ENCODE assay signal across 18 cellular contexts in the genomic region with DNA sequence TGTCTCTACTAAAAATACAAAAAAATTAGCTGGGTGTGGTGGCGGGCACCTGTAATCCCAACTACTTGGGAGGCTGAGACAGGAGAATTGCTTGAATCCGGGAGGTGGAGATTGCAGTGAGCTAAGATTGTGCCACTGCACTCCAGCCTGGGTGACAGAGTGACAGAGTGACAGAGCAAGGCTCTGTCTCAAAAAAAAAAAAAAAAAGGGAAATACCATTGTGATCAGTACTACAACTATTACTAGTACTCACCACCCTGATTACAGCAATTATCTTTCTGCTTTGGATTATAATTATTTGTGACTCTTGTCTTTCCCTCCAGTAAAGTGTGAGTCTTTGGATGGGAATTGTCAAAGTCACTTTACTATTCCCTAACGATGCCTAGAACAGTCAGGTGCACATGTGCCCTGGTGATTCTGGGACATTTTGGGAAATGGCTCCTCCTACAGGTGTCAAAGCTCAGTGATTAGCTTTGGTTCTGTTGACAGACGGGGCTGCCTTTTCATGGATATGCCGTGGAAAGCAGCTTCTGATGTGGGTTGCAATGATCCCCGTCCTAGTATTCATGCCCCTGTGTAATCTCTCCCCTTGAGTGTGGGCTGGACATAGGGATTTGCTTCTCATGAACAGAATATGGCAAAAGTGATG. TPM values are rescaled to one million over a fixed set of nuclear protein-coding genes. Genes with fewer than 3 reads are reported as not detected.
DNase-seq lines count a peak whose midpoint lies in the region; ATAC-seq and TF ChIP-seq lines count a peak whose summit lies in the region.
"Had no signal": no experiment of that assay in that cellular context is flagged by ENCODE, and none has a peak within 500 bp of the region (broad histone marks: within the 10 kb centered on the region; RNA-seq: fewer than 3 reads in every experiment).

No MANE protein-coding gene starts in this region.

- no peaks in the 10 kb centered on the region for H3K9me3 ChIP-seq in HEK293 (ENCODE audit: control insufficient read depth, insufficient read depth, low read depth, low read length)
- H3K9me3 ChIP-seq: left lung, upper lobe of left lung had no signal

- H4K8ac ChIP-seq in mesendoderm (ENCODE audit: low read depth, low read length), result no peak overlapping the region

- DNase-seq in DMS53 (lab: John Stamatoyannopoulos, UW) (peak; percentile 19), DMS53 treated with DMSO at 0.1 percent for 48 hours (lab: John Stamatoyannopoulos, UW; ENCODE audit: unreplicated experiment) (no peak), WTC11 (ENCODE audit: low spot score) (no peak), mesendoderm (peak; percentile 25), pons (ENCODE audit: low spot score) (no peak), foreskin fibroblast (no peak)
- DNase-seq: activated CD8-positive, alpha-beta memory T cell treated with anti-CD3 and anti-CD28 coated beads for 24 hours; activated naive CD8-positive, alpha-beta T cell treated with anti-CD3 and anti-CD28 coated beads, Interleukin-2, amount 10 ng/mL, durations not matched to agents 7 days and 5 days; left lung; NCI-H1105 treated with DMSO at 0.1 percent for 48 hours; NCI-H748 treated with DMSO at 0.1 percent for 48 hours; stimulated activated CD4-positive, alpha-beta T cell treated with anti-CD3 and anti-CD28 coated beads, Interleukin-12 subunit alpha, Interleukin-12 subunit beta, amount 100 ng/mL, for 4 hours; upper lobe of left lung had no signal

- H3K36me3 Mint-ChIP-seq in WTC11, result no peaks in the 10 kb centered on the region
- H3K36me3 Mint-ChIP-seq: activated naive CD8-positive, alpha-beta T cell treated with anti-CD3 and anti-CD28 coated beads, Interleukin-2, amount 10 ng/mL, durations not matched to agents 7 days and 5 days had no signal

- H3K4me1 Mint-ChIP-seq in WTC11, result no peaks in the 10 kb centered on the region
- H3K4me1 Mint-ChIP-seq: neural crest cell had no signal

- no peak overlapping the region for H3K9ac ChIP-seq in mesendoderm (ENCODE audit: low read length)

- no peak overlapping the region for H3K18ac ChIP-seq in mesendoderm (ENCODE audit: low read length)

- H3K27ac Mint-ChIP-seq in WTC11, result no peak overlapping the region
- H3K27ac Mint-ChIP-seq: activated naive CD8-positive, alpha-beta T cell treated with anti-CD3 and anti-CD28 coated beads, Interleukin-2, amount 10 ng/mL, durations not matched to agents 7 days and 5 days had no signal

- H3K4me2 ChIP-seq in mesendoderm (ENCODE audit: low read length), result no peak overlapping the region

- no peak overlapping the region for H2BK15ac ChIP-seq in mesendoderm (replicated peaks; ENCODE audit: low read depth)

- no peak overlapping the region for H3K23ac ChIP-seq in mesendoderm (ENCODE audit: low read length)

- no peaks in the 10 kb centered on the region for H3K79me2 ChIP-seq in mesendoderm (ENCODE audit: control insufficient read depth, insufficient read depth, low read length)

- H4K5ac ChIP-seq in mesendoderm (ENCODE audit: low read length), result no peak overlapping the region

- WGBS in mesendoderm (ENCODE audit: extremely low coverage, insufficient coverage, low lambda C conversion rate), result no CpG with 5 or more reads among the region's 6 CpGs

- peak; percentile 86 for ATAC-seq in WTC11
- ATAC-seq in GM21390 (IDR thresholded peaks at IDR 0.05; ENCODE audit: unreplicated experiment), result no peak
- ATAC-seq: left lung had no signal

- no peak overlapping the region for H2AK5ac ChIP-seq in mesendoderm (ENCODE audit: low read length)

- H3K4me3 ChIP-seq in HEK293 (ENCODE audit: low read depth, low read length), result no peak overlapping the region
- no peak overlapping the region for H3K4me3 ChIP-seq in mesendoderm (ENCODE audit: low read length)
- H3K4me3 ChIP-seq in foreskin fibroblast (ENCODE audit: low read depth in 1 of 2, low read length in 2 of 2), result no peak overlapping the region
- H3K4me3 ChIP-seq: left lung, upper lobe of left lung had no signal

- no peaks in the 10 kb centered on the region for H3K27me3 ChIP-seq in mesendoderm (ENCODE audit: insufficient read depth, low read length, poor library complexity)
- H3K27me3 ChIP-seq: upper lobe of left lung had no signal

- H3K4ac ChIP-seq in mesendoderm (ENCODE audit: low read depth, low read length), result no peak overlapping the region

- no peak overlapping the region for H2BK120ac ChIP-seq in mesendoderm (ENCODE audit: low read depth, low read length)

- H3K27ac ChIP-seq in HEK293 (ENCODE audit: extremely low read depth, low read depth, low read length) (no peak overlapping the region), mesendoderm (ENCODE audit: low read depth, low read length) (no peak overlapping the region)
- H3K27ac ChIP-seq: HL-60, left lung, upper lobe of left lung had no signal

- no peaks in the 10 kb centered on the region for H3K27me3 Mint-ChIP-seq in WTC11 (ENCODE audit: low read depth)

- POLR2A ChIA-PET in HEK293 (lab: Yijun Ruan, JAX), result no interaction called here
- POLR2A ChIA-PET in WTC11 (lab: Charles Lee), result interaction anchor here (0.7 kb wide), 1 partner anchor 124 kb away, joined by 3 read pairs; no protein-coding TSS in a partner anchor

- CTCF ChIA-PET in HEK293 (lab: Yijun Ruan, JAX) (interaction anchor here (0.6 to 1.7 kb wide), 11 partner anchors 15 to 1020 kb away, joined by 3 to 7 read pairs (median 4); no protein-coding TSS in a partner anchor), WTC11 (lab: Charles Lee) (interaction anchor here (0.8 to 3.6 kb wide), 14 partner anchors 13 to 271 kb away, joined by 3 to 27 read pairs (median 4); no protein-coding TSS in a partner anchor)

- no peak overlapping the region for H3K56ac ChIP-seq in mesendoderm (ENCODE audit: low read length)

- H3K4me3 Mint-ChIP-seq in WTC11, result no peak overlapping the region
- H3K4me3 Mint-ChIP-seq: activated naive CD8-positive, alpha-beta T cell treated with anti-CD3 and anti-CD28 coated beads, Interleukin-2, amount 10 ng/mL, durations not matched to agents 7 days and 5 days; neural crest cell had no signal

- TF ChIP-seq CTCF in HEK293 (tag by site-specific recombination; IDR thresholded peaks at IDR 0.05) (no peak), WTC11 (IDR thresholded peaks at IDR 0.05) (0 out of 2 replicates have a peak, but pooled peaks have one; percentile 11), foreskin fibroblast (IDR thresholded peaks at IDR 0.05; ENCODE audit: low read depth, low read length) (no peak)

- H3K4me1 ChIP-seq in HEK293 (ENCODE audit: control insufficient read depth, insufficient read depth, low read length), result no peaks in the 10 kb centered on the region
- H3K4me1 ChIP-seq in mesendoderm (ENCODE audit: control insufficient read depth, low read depth, low read length), result no peaks in the 10 kb centered on the region
- H3K4me1 ChIP-seq: left lung, upper lobe of left lung had no signal

- no peaks in the 10 kb centered on the region for H3K79me1 ChIP-seq in mesendoderm (ENCODE audit: low read length)

- H3K9me3 Mint-ChIP-seq in WTC11, result no peaks in the 10 kb centered on the region
- H3K9me3 Mint-ChIP-seq: activated naive CD8-positive, alpha-beta T cell treated with anti-CD3 and anti-CD28 coated beads, Interleukin-2, amount 10 ng/mL, durations not matched to agents 7 days and 5 days had no signal

- no peak overlapping the region for H2BK5ac ChIP-seq in mesendoderm (ENCODE audit: low read length)

- H3K36me3 ChIP-seq in HEK293 (ENCODE audit: control insufficient read depth in 2 of 2, insufficient read depth in 1 of 2, low read length in 2 of 2) (no peaks in the 10 kb centered on the region), mesendoderm (ENCODE audit: control insufficient read depth, insufficient read depth, low read length) (no peaks in the 10 kb centered on the region)
- H3K36me3 ChIP-seq: left lung, upper lobe of left lung had no signal

TF ChIP-seq in HEK293, 187 proteins besides CTCF, POLR2A, EP300 and RAD21:
- TF ChIP-seq ZNF654 (tag by site-specific recombination; IDR thresholded peaks at IDR 0.05; ENCODE audit: low read depth) (peak; percentile 25; the same call in 1 of the 2 replicates), ZNF140 (tag by site-specific recombination; IDR thresholded peaks at IDR 0.05) (no peak)
TF ChIP-seq in HEK293: peak in this region for 1.

TF ChIP-seq in WTC11, 78 proteins besides CTCF, POLR2A, EP300 and RAD21 (continues in another document):
- TF ChIP-seq, protein P1, sequence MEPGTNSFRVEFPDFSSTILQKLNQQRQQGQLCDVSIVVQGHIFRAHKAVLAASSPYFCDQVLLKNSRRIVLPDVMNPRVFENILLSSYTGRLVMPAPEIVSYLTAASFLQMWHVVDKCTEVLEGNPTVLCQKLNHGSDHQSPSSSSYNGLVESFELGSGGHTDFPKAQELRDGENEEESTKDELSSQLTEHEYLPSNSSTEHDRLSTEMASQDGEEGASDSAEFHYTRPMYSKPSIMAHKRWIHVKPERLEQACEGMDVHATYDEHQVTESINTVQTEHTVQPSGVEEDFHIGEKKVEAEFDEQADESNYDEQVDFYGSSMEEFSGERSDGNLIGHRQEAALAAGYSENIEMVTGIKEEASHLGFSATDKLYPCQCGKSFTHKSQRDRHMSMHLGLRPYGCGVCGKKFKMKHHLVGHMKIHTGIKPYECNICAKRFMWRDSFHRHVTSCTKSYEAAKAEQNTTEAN (CRISPR knock-in tag; IDR thresholded peaks at IDR 0.05), result no peak
- no peak for TF ChIP-seq ETV6 (CRISPR knock-in tag; IDR thresholded peaks at IDR 0.05)

RNA-seq across cellular contexts. Expression of a gene that starts 31.8 kb away (rescaled TPM):
- total RNA-seq in WTC11 (2021), result 0.71 to 1.1 TPM (median 1.0 TPM) in 3 replicates
- 0.10 TPM for polyA plus RNA-seq in mesendoderm (2013, experiment 1 of 2)
- 0.14 TPM for polyA plus RNA-seq in mesendoderm (2013, experiment 2 of 2)
- total RNA-seq: activated naive CD8-positive, alpha-beta T cell treated with anti-CD3 and anti-CD28 coated beads, Interleukin-2, amount 10 ng/mL, durations not matched to agents 7 days and 5 days; Daoy had no signal

Comparison
In these comparisons a context has a peak if more than half of its experiments do, and no peak if none do; other contexts are left out.
1. DNase-seq: peak in DMS53 (single experiment) and mesendoderm (single experiment); none in DMS53 treated with DMSO at 0.1 percent for 48 hours (single experiment), WTC11 (single experiment), pons (single experiment) and foreskin fibroblast (0 of 2).